In genomic region chr5:96687812-96688453, GRCh38 we compare ENCODE assay signal across 7 cellular contexts. TPM values are rescaled to one million over a fixed set of nuclear protein-coding genes. Genes with fewer than 3 reads are reported as not detected.
A peak's percentile ranks its signal among the peaks of the same experiment; 100 is the strongest.
DNase-seq lines count a peak whose midpoint lies in the region; ATAC-seq and TF ChIP-seq lines count a peak whose summit lies in the region.

No MANE protein-coding gene starts in this region.

- DNase-seq in ELR (ENCODE audit: low read depth) (peak; percentile 79), HT-29 (ENCODE audit: low spot score) (peak; percentile 60), RWPE2 (ENCODE audit: low spot score) (no peak), erythroblast (lab: John Stamatoyannopoulos, UW) (peak; percentile 82 to 85), omental fat pad (ENCODE audit: low spot score) (no peak), foreskin melanocyte (no peak)

- peak overlapping the region; percentile 2 for H3K4me3 ChIP-seq in RWPE2 (ENCODE audit: severe bottlenecking)

- H3K27me3 ChIP-seq in RWPE2 (ENCODE audit: insufficient read depth, poor library complexity, severe bottlenecking), result no peaks in the 10 kb centered on the region

- H3K36me3 ChIP-seq in RWPE2 (ENCODE audit: low read depth), result peaks cover 37% of the 10 kb centered on the region

- no peaks in the 10 kb centered on the region for H3K9me3 ChIP-seq in RWPE2 (ENCODE audit: severe bottlenecking)

- peak; percentile 99 for TF ChIP-seq CTCF in RWPE2 (IDR thresholded peaks at IDR 0.05; ENCODE audit: poor library complexity, severe bottlenecking)
- TF ChIP-seq CTCF in omental fat pad (IDR thresholded peaks at IDR 0.05), result no peak

- peaks cover 35% of the 10 kb centered on the region for H3K4me1 ChIP-seq in RWPE2 (ENCODE audit: insufficient read depth, poor library complexity, severe bottlenecking)

- TF ChIP-seq POLR2A in erythroblast (IDR thresholded peaks at IDR 0.05; ENCODE audit: low read length), result no peak

- peak; percentile 70 for ATAC-seq in GM21381 (IDR thresholded peaks at IDR 0.05; ENCODE audit: unreplicated experiment)
- peak; percentile 80 for ATAC-seq in RWPE2 (ENCODE audit: low read depth)
- ATAC-seq in omental fat pad (ENCODE audit: low FRiP score), result peak; percentile 37

- H3K27ac ChIP-seq in RWPE2 (ENCODE audit: poor library complexity, severe bottlenecking), result peak overlapping the region; percentile 27

RNA-seq across cellular contexts. Expression of gene CAST, which starts 25.8 kb away (rescaled TPM):
- total RNA-seq in HT-29 (2014; rRNA removed; shearing (Covaris generic)), result 35.6 and 37.2 TPM in 2 replicates
- total RNA-seq in omental fat pad, result 100 to 1,000 TPM; 224 to 362 (median 285) TPM

Comparison
In these comparisons a context has a peak if more than half of its experiments do, and no peak if none do; other contexts are left out.
1. DNase-seq: peak in ELR (single experiment), HT-29 (single experiment) and erythroblast (2 of 2); none in RWPE2 (single experiment), omental fat pad (single experiment) and foreskin melanocyte (single experiment).
2. Peak in every context shown above with its lines, with median percentiles within 50 percentile points of each other: ATAC-seq.